ENCODE assay signal across 8 cellular contexts in the genomic region with DNA sequence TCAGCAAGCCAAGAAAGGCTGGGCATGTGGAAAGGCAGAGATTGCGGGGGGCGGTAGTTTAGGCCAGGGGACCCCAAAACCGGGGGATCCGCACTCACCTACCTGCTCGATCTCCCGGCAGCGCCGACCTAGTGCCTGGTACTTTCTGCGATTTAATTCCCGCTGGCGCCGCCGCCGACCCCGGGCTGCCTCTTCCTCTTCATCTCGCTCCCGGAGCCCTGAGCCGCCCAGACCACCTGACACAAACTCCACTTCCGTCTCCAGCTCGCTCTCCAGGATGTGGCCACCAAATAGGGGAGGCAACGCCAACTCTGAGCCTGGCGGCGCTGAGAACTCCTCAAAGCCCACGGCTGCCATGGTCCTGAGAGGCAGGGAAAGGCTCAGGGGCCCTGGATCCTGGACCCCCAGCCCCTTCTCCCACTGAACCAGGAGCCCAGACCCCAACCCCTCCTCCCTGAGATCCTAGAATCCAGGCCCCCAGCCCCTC. TPM values are rescaled to one million over a fixed set of nuclear protein-coding genes. Genes with fewer than 3 reads are reported as not detected.
A peak's percentile ranks its signal among the peaks of the same experiment; 100 is the strongest.
DNase-seq lines count a peak whose midpoint lies in the region; ATAC-seq and TF ChIP-seq lines count a peak whose summit lies in the region.

No MANE protein-coding gene starts in this region.

- TF ChIP-seq CTCF in WTC11 (IDR thresholded peaks at IDR 0.05): no peak

- H3K27ac Mint-ChIP-seq in IgD-negative memory B cell: peak overlapping the region; percentile 80 to 99 (median 94)
- peak overlapping the region; percentile 46 for H3K27ac Mint-ChIP-seq in WTC11
- peak overlapping the region; percentile 87 to 95 for H3K27ac Mint-ChIP-seq in stimulated activated naive CD8-positive, alpha-beta T cell treated with anti-CD3 and anti-CD28 coated beads, Interleukin-15, amount 100 ng/mL, for 72 hours

- H3K27me3 Mint-ChIP-seq in IgD-negative memory B cell (peaks cover 5% of the 10 kb centered on the region), WTC11 (ENCODE audit: low read depth) (no peaks in the 10 kb centered on the region; the same call in 1 of the 2 replicates)
- no peaks in the 10 kb centered on the region for H3K27me3 Mint-ChIP-seq in stimulated activated naive CD8-positive, alpha-beta T cell treated with anti-CD3 and anti-CD28 coated beads, Interleukin-15, amount 100 ng/mL, for 72 hours

- POLR2A ChIA-PET in WTC11 (lab: Charles Lee): interaction anchor here (0.5 to 3.1 kb wide), 3 partner anchors 11 to 155 kb away, joined by 4 to 23 read pairs (median 10); partner anchors contain the start of genes CNOT3 and NDUFA3

- peaks cover 2 to 30% of the 10 kb centered on the region in 2 donors for H3K36me3 ChIP-seq in duodenal mucosa (ENCODE audit: control insufficient read depth in 1 of 2, insufficient read depth in 2 of 2, low read length in 2 of 2)

- H3K36me3 Mint-ChIP-seq in IgD-negative memory B cell: peaks cover 6% of the 10 kb centered on the region
- H3K36me3 Mint-ChIP-seq in WTC11: peaks cover 26% of the 10 kb centered on the region

- CTCF ChIA-PET in WTC11 (lab: Charles Lee): interaction anchor here (0.8 to 2.5 kb wide), 9 partner anchors 17 to 202 kb away, joined by 3 to 9 read pairs (median 3); partner anchors contain the start of gene CNOT3

- H3K27me3 ChIP-seq in duodenal mucosa (ENCODE audit: control insufficient read depth in 1 of 2, insufficient read depth in 2 of 2, low read length in 2 of 2): no peaks in the 10 kb centered on the region

- no peak overlapping the region for H3K27ac ChIP-seq in duodenal mucosa (ENCODE audit: low read depth, low read length)

- H3K4me1 Mint-ChIP-seq in IgD-negative memory B cell: peaks cover 11 to 26% (median 20%) of the 10 kb centered on the region in 3 donors
- H3K4me1 Mint-ChIP-seq in WTC11: peaks cover 22% of the 10 kb centered on the region
- peaks cover 48% of the 10 kb centered on the region for H3K4me1 Mint-ChIP-seq in stimulated activated naive CD8-positive, alpha-beta T cell treated with anti-CD3 and anti-CD28 coated beads, Interleukin-15, amount 100 ng/mL, for 72 hours

- peak; percentile 82 for DNase-seq in DMS53 (lab: John Stamatoyannopoulos, UW)
- DNase-seq in WTC11 (ENCODE audit: low spot score): no peak
- DNase-seq in lung microvascular endothelial cell (ENCODE audit: low read depth in 2 of 2): peak; percentile 70 to 72
- peak; percentile 19 to 58 for DNase-seq in stimulated activated naive CD8-positive, alpha-beta T cell treated with anti-CD3 and anti-CD28 coated beads, Interleukin-15, amount 100 ng/mL, for 72 hours

- H3K9ac ChIP-seq in duodenal mucosa (ENCODE audit: low read depth in 1 of 2, low read length in 2 of 2): peak overlapping the region; percentile 61 to 71

- ATAC-seq in WTC11 (peak; percentile 17), HG03139 (IDR thresholded peaks at IDR 0.05; ENCODE audit: unreplicated experiment) (no peak), GM21390 (IDR thresholded peaks at IDR 0.05; ENCODE audit: unreplicated experiment) (no peak)
- peak; percentile 69 for ATAC-seq in stimulated activated naive CD8-positive, alpha-beta T cell treated with anti-CD3 and anti-CD28 coated beads, Interleukin-15, amount 100 ng/mL, for 72 hours

- no peaks in the 10 kb centered on the region for H3K9me3 Mint-ChIP-seq in IgD-negative memory B cell
- H3K9me3 Mint-ChIP-seq in WTC11: no peaks in the 10 kb centered on the region
- H3K9me3 Mint-ChIP-seq in stimulated activated naive CD8-positive, alpha-beta T cell treated with anti-CD3 and anti-CD28 coated beads, Interleukin-15, amount 100 ng/mL, for 72 hours: no peaks in the 10 kb centered on the region

- H3K9me3 ChIP-seq in duodenal mucosa (ENCODE audit: control insufficient read depth in 1 of 2, low read length in 2 of 2): no peaks in the 10 kb centered on the region

- H3K4me3 Mint-ChIP-seq in IgD-negative memory B cell (peak overlapping the region; percentile 81 to 98 (median 94)), WTC11 (peak overlapping the region; percentile 95)
- H3K4me3 Mint-ChIP-seq in stimulated activated naive CD8-positive, alpha-beta T cell treated with anti-CD3 and anti-CD28 coated beads, Interleukin-15, amount 100 ng/mL, for 72 hours: peak overlapping the region; percentile 85 to 93

- H3K4me1 ChIP-seq in duodenal mucosa (ENCODE audit: control insufficient read depth in 1 of 2, insufficient read depth in 2 of 2, low read length in 2 of 2): peaks cover 8 to 19% of the 10 kb centered on the region in 2 donors

- H3K4me3 ChIP-seq in duodenal mucosa (ENCODE audit: low read depth in 1 of 2, low read length in 2 of 2): peak overlapping the region; percentile 84 to 95

TF ChIP-seq in WTC11, 78 proteins besides CTCF, POLR2A, EP300 and RAD21 (continues in another document):
- TF ChIP-seq, protein P1, sequence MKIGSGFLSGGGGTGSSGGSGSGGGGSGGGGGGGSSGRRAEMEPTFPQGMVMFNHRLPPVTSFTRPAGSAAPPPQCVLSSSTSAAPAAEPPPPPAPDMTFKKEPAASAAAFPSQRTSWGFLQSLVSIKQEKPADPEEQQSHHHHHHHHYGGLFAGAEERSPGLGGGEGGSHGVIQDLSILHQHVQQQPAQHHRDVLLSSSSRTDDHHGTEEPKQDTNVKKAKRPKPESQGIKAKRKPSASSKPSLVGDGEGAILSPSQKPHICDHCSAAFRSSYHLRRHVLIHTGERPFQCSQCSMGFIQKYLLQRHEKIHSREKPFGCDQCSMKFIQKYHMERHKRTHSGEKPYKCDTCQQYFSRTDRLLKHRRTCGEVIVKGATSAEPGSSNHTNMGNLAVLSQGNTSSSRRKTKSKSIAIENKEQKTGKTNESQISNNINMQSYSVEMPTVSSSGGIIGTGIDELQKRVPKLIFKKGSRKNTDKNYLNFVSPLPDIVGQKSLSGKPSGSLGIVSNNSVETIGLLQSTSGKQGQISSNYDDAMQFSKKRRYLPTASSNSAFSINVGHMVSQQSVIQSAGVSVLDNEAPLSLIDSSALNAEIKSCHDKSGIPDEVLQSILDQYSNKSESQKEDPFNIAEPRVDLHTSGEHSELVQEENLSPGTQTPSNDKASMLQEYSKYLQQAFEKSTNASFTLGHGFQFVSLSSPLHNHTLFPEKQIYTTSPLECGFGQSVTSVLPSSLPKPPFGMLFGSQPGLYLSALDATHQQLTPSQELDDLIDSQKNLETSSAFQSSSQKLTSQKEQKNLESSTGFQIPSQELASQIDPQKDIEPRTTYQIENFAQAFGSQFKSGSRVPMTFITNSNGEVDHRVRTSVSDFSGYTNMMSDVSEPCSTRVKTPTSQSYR (CRISPR knock-in tag; IDR thresholded peaks at IDR 0.05): no peak
- TF ChIP-seq ZNF396 (CRISPR knock-in tag; IDR thresholded peaks at IDR 0.05; ENCODE audit: borderline replicate concordance) (no peak), ESRRA (CRISPR knock-in tag; IDR thresholded peaks at IDR 0.05; ENCODE audit: borderline replicate concordance) (no peak), USF2 (CRISPR knock-in tag; IDR thresholded peaks at IDR 0.05) (peak; percentile 42; the same call in 1 of the 2 replicates), NFE2L1 (CRISPR knock-in tag; IDR thresholded peaks at IDR 0.05) (no peak), SMAD4 (CRISPR knock-in tag; IDR thresholded peaks at IDR 0.05) (no peak), ZNF317 (CRISPR knock-in tag; IDR thresholded peaks at IDR 0.05; ENCODE audit: borderline replicate concordance, low read depth) (no peak), ZNF423 (CRISPR knock-in tag; IDR thresholded peaks at IDR 0.05) (no peak), ZNF671 (CRISPR knock-in tag; IDR thresholded peaks at IDR 0.05) (no peak)

RNA-seq across cellular contexts. Expression of gene TFPT, which starts 1.1 kb away (rescaled TPM):
- polyA plus RNA-seq in IgD-negative memory B cell: 11.9 TPM
- total RNA-seq in WTC11 (2021): 20.5 to 24.6 TPM (median 24.2 TPM) in 3 replicates
- 20.5 and 27.4 TPM in 2 replicates for total RNA-seq in lung microvascular endothelial cell

RNA-seq across cellular contexts. Expression of gene PRPF31, which starts 1.2 kb away (rescaled TPM):
- polyA plus RNA-seq in IgD-negative memory B cell: 70.6 TPM
- total RNA-seq in WTC11 (2021) (82.3 to 92.8 TPM (median 89.5 TPM) in 3 replicates), lung microvascular endothelial cell (48.6 and 51.9 TPM in 2 replicates)

RNA-seq across cellular contexts. Expression of gene NDUFA3, which starts 11.7 kb away (rescaled TPM):
- polyA plus RNA-seq in IgD-negative memory B cell: 458 TPM
- 181 to 203 TPM (median 203 TPM) in 3 replicates for total RNA-seq in WTC11 (2021)
- total RNA-seq in lung microvascular endothelial cell: 19.2 and 23.4 TPM in 2 replicates

RNA-seq across cellular contexts. Expression of gene OSCAR, which starts 13.8 kb away (rescaled TPM):
- 0.40 TPM for polyA plus RNA-seq in IgD-negative memory B cell
- total RNA-seq in WTC11 (2021) (1.7 to 2.7 TPM (median 2.3 TPM) in 3 replicates), lung microvascular endothelial cell (under 0.01 TPM in 1 of 2 replicates, not detected in the other)

RNA-seq across cellular contexts. Expression of gene CNOT3, which starts 23.2 kb away (rescaled TPM):
- 15.1 TPM for polyA plus RNA-seq in IgD-negative memory B cell
- total RNA-seq in WTC11 (2021): 90.7 to 96.8 TPM (median 93.3 TPM) in 3 replicates
- 4.1 and 4.8 TPM in 2 replicates for total RNA-seq in lung microvascular endothelial cell

Comparison
In these comparisons a context has a peak if more than half of its experiments do, and no peak if none do; other contexts are left out.
1. ATAC-seq: peak in WTC11 (single experiment) and stimulated activated naive CD8-positive, alpha-beta T cell treated with anti-CD3 and anti-CD28 coated beads, Interleukin-15, amount 100 ng/mL, for 72 hours (single experiment); none in HG03139 (single experiment) and GM21390 (single experiment).
2. Peak in every context shown above with its lines, with median percentiles within 50 percentile points of each other: H3K27ac Mint-ChIP-seq and H3K4me3 Mint-ChIP-seq.